In the genomic region with DNA sequence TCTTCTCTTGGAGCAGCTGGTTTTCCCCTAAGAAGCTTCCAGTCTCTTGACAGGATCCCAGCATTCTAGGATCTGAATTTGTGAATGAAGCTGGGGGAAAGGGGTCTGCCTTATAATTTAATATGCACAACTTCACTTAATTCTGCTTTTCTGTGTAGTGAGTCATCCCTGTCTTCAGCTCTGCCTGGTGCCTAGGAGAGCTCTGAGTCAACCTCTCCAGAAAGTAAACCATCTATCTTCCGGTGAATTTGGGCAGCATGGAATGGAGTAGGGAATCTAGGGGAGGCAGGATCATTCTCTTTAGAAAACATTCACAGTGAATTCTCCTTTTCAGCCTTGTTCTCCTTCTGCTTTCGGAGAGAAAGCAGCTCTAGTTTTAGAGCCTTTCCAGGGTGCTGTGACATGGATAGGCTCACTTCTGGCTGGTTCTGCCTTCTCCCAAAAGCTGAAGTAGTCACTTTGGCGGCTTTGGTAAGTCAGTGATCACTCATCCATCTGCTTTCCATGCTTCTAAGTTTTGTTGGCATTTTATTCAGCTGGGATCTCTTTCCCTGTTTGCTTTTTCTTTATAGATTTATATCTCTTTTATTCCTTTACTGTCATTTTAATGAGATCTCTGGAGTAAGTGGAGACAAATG, we compare ENCODE assay signal across 1 cellular context.
TF ChIP-seq lines count a peak whose summit lies in the region.

No MANE protein-coding gene starts in this region.

TF ChIP-seq in SK-N-SH, 30 proteins besides CTCF, POLR2A, EP300 and RAD21 (continued from another document):
- TF ChIP-seq, protein P1, sequence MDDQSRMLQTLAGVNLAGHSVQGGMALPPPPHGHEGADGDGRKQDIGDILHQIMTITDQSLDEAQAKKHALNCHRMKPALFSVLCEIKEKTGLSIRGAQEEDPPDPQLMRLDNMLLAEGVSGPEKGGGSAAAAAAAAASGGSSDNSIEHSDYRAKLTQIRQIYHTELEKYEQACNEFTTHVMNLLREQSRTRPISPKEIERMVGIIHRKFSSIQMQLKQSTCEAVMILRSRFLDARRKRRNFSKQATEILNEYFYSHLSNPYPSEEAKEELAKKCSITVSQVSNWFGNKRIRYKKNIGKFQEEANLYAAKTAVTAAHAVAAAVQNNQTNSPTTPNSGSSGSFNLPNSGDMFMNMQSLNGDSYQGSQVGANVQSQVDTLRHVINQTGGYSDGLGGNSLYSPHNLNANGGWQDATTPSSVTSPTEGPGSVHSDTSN (IDR thresholded peaks at IDR 0.05) = peak; percentile 32
